8 cellular contexts compared by ENCODE assay signal in the genomic region with DNA sequence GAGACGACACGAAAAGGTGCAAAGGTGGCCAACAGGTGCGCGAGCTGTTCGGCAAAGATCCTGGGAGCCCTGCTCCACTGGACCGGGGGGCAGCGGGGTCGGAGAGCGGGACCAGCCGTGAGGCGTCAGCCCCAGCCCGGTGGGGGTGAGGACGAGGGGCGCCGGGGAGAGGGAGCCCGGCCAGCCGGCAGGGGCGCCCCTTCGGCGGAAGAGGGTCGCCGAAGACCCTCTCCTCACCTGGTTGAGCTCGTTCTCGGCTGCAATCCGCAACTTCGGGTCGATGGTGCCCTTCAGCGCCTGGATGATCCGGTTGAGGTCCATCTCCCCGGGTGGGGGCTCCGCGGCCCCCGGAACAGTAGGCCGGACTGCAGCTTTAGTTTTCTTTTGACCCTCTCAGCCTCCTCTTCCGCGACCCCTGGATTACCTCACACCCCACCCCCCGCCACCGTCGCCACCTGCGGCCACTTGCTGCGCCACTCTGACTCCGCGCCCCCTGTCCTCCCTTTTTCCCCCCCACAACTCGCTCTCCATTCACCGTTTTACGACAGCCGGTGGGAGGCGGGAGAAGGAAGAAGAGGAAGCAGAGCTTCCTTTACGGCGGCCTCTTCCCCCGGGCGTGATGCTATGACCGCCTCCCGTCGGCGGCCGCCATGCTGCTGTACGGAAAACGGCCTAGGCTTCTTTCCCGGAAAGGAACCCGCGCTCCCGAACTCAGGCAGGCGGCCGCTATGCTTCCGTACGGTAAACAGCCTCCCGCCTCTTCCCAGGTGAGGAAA. TPM values are rescaled to one million over a fixed set of nuclear protein-coding genes. Genes with fewer than 3 reads are reported as not detected.
DNase-seq lines count a peak whose midpoint lies in the region; ATAC-seq lines count a peak whose summit lies in the region.

Gene IPO8 (minus strand): TSS at position 543 of the 776 bp plus-strand sequence. CDS start 222 bp downstream, at position 321.

- ATAC-seq in GM19468 (IDR thresholded peaks at IDR 0.05; ENCODE audit: extremely low read depth, unreplicated experiment) = peak; percentile 55

- peak; percentile 89 for DNase-seq in COLO829 (ENCODE audit: low spot score)
- DNase-seq in HS-5 (ENCODE audit: low read depth) = peak; percentile 63
- DNase-seq in NK-92 (lab: John Stamatoyannopoulos, UW; ENCODE audit: unreplicated experiment) = peak; percentile 37
- peak; percentile 92 for DNase-seq in activated CD8-positive, alpha-beta memory T cell treated with anti-CD3 and anti-CD28 coated beads for 24 hours
- DNase-seq in effector CD8-positive, alpha-beta T cell (lab: John Stamatoyannopoulos, UW) = peak; percentile 79
- peak; percentile 94 to 96 for DNase-seq in lung microvascular endothelial cell (ENCODE audit: low read depth in 2 of 2)
- DNase-seq in stimulated activated CD8-positive, alpha-beta memory T cell treated with anti-CD3 and anti-CD28 coated beads, Interleukin-12 subunit alpha, Interleukin-12 subunit beta, amount 100 ng/mL, for 1 hour (ENCODE audit: low read depth) = peak; percentile 77

RNA-seq across cellular contexts. Expression of gene IPO8, which starts in this region (rescaled TPM):
- total RNA-seq in lung microvascular endothelial cell = 31.5 and 32.0 TPM in 2 replicates

Comparison
In these comparisons a context has a peak if more than half of its experiments do, and no peak if none do; other contexts are left out.
1. Peak in every context shown above with its lines: DNase-seq and ATAC-seq.
2. DNase-seq: peak in every context shown above with its lines; median percentile 95 in lung microvascular endothelial cell; 92 in activated CD8-positive, alpha-beta memory T cell treated with anti-CD3 and anti-CD28 coated beads for 24 hours; 89 in COLO829; 79 in effector CD8-positive, alpha-beta T cell; 77 in stimulated activated CD8-positive, alpha-beta memory T cell treated with anti-CD3 and anti-CD28 coated beads, Interleukin-12 subunit alpha, Interleukin-12 subunit beta, amount 100 ng/mL, for 1 hour; 63 in HS-5; 37 in NK-92.